4 cellular contexts compared by ENCODE assay signal in genomic region chr15:28861589-28862293, GRCh38. TPM values are rescaled to one million over a fixed set of nuclear protein-coding genes. Genes with fewer than 3 reads are reported as not detected.
"Had no signal": no experiment of that assay in that cellular context is flagged by ENCODE, and none has a peak within 500 bp of the region (broad histone marks: within the 10 kb centered on the region; RNA-seq: fewer than 3 reads in every experiment).

No MANE protein-coding gene starts in this region.

RNA-seq across cellular contexts. Expression of gene GOLGA6L7, which starts 13.3 kb away (rescaled TPM):
- total RNA-seq: M059J, SK-MEL-5 had no signal
- polyA plus RNA-seq: IgD-negative memory B cell, SK-N-SH had no signal
